In genomic region chr20:57251949-57252348, GRCh38 we compare ENCODE assay signal across 1 cellular context.
TF ChIP-seq lines count a peak whose summit lies in the region.

No MANE protein-coding gene starts in this region.

TF ChIP-seq in HEK293, 187 proteins besides CTCF, POLR2A, EP300 and RAD21 (continued from another document):
- TF ChIP-seq, protein P1, sequence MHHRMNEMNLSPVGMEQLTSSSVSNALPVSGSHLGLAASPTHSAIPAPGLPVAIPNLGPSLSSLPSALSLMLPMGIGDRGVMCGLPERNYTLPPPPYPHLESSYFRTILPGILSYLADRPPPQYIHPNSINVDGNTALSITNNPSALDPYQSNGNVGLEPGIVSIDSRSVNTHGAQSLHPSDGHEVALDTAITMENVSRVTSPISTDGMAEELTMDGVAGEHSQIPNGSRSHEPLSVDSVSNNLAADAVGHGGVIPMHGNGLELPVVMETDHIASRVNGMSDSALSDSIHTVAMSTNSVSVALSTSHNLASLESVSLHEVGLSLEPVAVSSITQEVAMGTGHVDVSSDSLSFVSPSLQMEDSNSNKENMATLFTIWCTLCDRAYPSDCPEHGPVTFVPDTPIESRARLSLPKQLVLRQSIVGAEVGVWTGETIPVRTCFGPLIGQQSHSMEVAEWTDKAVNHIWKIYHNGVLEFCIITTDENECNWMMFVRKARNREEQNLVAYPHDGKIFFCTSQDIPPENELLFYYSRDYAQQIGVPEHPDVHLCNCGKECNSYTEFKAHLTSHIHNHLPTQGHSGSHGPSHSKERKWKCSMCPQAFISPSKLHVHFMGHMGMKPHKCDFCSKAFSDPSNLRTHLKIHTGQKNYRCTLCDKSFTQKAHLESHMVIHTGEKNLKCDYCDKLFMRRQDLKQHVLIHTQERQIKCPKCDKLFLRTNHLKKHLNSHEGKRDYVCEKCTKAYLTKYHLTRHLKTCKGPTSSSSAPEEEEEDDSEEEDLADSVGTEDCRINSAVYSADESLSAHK (tag by site-specific recombination; IDR thresholded peaks at IDR 0.05), result peak; percentile 36; the same call in 1 of the 2 replicates
